Comparison of ENCODE assay signal across 15 cellular contexts in genomic region chr16:29009050-29009837, GRCh38. TPM values are rescaled to one million over a fixed set of nuclear protein-coding genes. Genes with fewer than 3 reads are reported as not detected.
DNase-seq lines count a peak whose midpoint lies in the region; ATAC-seq, FAIRE-seq and TF ChIP-seq lines count a peak whose summit lies in the region.
"Had no signal": no experiment of that assay in that cellular context is flagged by ENCODE, and none has a peak within 500 bp of the region (broad histone marks: within the 10 kb centered on the region; RNA-seq: fewer than 3 reads in every experiment).

No MANE protein-coding gene starts in this region.

- H2AFZ ChIP-seq in K562 (ENCODE audit: low read depth, low read length), result peak overlapping the region; percentile 87
- H2AFZ ChIP-seq: hepatocyte had no signal

- in situ Hi-C loops in K562 (cut with MboI), result no loop called here

- peak overlapping the region; percentile 89 to 91 for H3K9ac ChIP-seq in K562 (ENCODE audit: insufficient read depth in 1 of 2, low read depth in 2 of 2, low read length in 2 of 2)

- DNase-seq in activated naive CD4-positive, alpha-beta T cell treated with Interleukin-2 at 50 U/mL for 16 hours, result peak; percentile 45
- no peak for DNase-seq in activated naive CD4-positive, alpha-beta T cell (lab: John Stamatoyannopoulos, UW)
- DNase-seq in activated CD4-positive, alpha-beta T cell treated with anti-CD3 and anti-CD28 coated beads for 48 hours, result peak; percentile 60
- DNase-seq in K562 (ENCODE audit: extremely low read depth in 1 of 4, low spot score in 3 of 4), result peak; percentile 94 to 98 (median 95)
- DNase-seq: ACHN, cerebellar nuclear complex, left ventricle myocardium inferior, MM.1S, NCI-H226 had no signal

- H3K79me2 ChIP-seq in K562 (ENCODE audit: control insufficient read depth, insufficient read depth, low read length), result no peaks in the 10 kb centered on the region
- H3K79me2 ChIP-seq: hepatocyte had no signal

- no TSS peak for BruUV-seq in K562 (replicated peaks; lab: Mats Ljungman, UMichigan)

- H3K27ac ChIP-seq in K562 (ENCODE audit: extremely low read depth, low read depth, low read length), result peak overlapping the region; percentile 100
- H3K27ac ChIP-seq in thymus (ENCODE audit: low read depth), result peak overlapping the region; percentile 93
- H3K27ac ChIP-seq: epithelial cell of prostate, hepatocyte, left ventricle myocardium inferior had no signal

- H3K4me1 ChIP-seq in K562 (replicated peaks in 1 of 2; ENCODE audit: control insufficient read depth in 2 of 2, insufficient read depth in 2 of 2, low read length in 2 of 2) (peaks cover 55 to 56% of the 10 kb centered on the region in 2 experiments), thymus (ENCODE audit: control insufficient read depth, insufficient read depth, low read length) (peaks cover 42% of the 10 kb centered on the region)
- H3K4me1 ChIP-seq: left ventricle myocardium inferior had no signal

- peak overlapping the region; percentile 94 for H3K4me2 ChIP-seq in K562 (ENCODE audit: insufficient read depth, low read length)
- H3K4me2 ChIP-seq: hepatocyte had no signal

- CTCF ChIA-PET in K562 (lab: Yijun Ruan, JAX; ENCODE audit: low intra/inter-chr PET ratio), result no interaction called here

- peak; percentile 90 for ATAC-seq in K562
- no peak for ATAC-seq in HG03280 (IDR thresholded peaks at IDR 0.05; ENCODE audit: unreplicated experiment)
- no peak for ATAC-seq in GM18907 (IDR thresholded peaks at IDR 0.05; ENCODE audit: unreplicated experiment)
- no peak for ATAC-seq in GM18873 (IDR thresholded peaks at IDR 0.05; ENCODE audit: low FRiP score, unreplicated experiment)

- no peak for TF ChIP-seq CTCF in K562 (IDR thresholded peaks at IDR 0.05 in 2 of 3, conservative IDR thresholded peaks at IDR 0.05 in 1 of 3; ENCODE audit: insufficient read depth in 2 of 3, low read depth in 1 of 3, low read length in 3 of 3)

- H3K36me3 ChIP-seq in K562 (ENCODE audit: control insufficient read depth, insufficient read depth, low read length) (no peaks in the 10 kb centered on the region), thymus (ENCODE audit: control insufficient read depth, insufficient read depth) (no peaks in the 10 kb centered on the region)
- H3K36me3 ChIP-seq: left ventricle myocardium inferior had no signal

- no peaks in the 10 kb centered on the region for H3K27me3 ChIP-seq in K562 (ENCODE audit: control insufficient read depth in 2 of 2, insufficient read depth in 2 of 2, low read length in 2 of 2)
- no peaks in the 10 kb centered on the region for H3K27me3 ChIP-seq in thymus (ENCODE audit: control insufficient read depth, insufficient read depth)
- H3K27me3 ChIP-seq: hepatocyte had no signal

- intact Hi-C loops in K562 (cut with micrococcal nuclease), result no loop called here

- H3K9me3 ChIP-seq in K562 (replicated peaks; ENCODE audit: control insufficient read depth, insufficient read depth, low read depth, low read length) (no peaks in the 10 kb centered on the region), thymus (ENCODE audit: control insufficient read depth) (no peaks in the 10 kb centered on the region)
- H3K9me3 ChIP-seq: left ventricle myocardium inferior had no signal

- H3K4me3 ChIP-seq in K562 (peak overlapping the region; percentile 21; the same call in 1 of the 2 replicates), thymus (ENCODE audit: low read length) (no peak overlapping the region)
- H3K4me3 ChIP-seq: hepatocyte, left ventricle myocardium inferior had no signal

- H3K9me1 ChIP-seq in K562 (ENCODE audit: control insufficient read depth, insufficient read depth, low read length), result no peaks in the 10 kb centered on the region

- TF ChIP-seq RAD21 in K562 (CRISPR knock-in tag; conservative IDR thresholded peaks at IDR 0.05 in 1 of 2, IDR thresholded peaks at IDR 0.05 in 1 of 2), result 0 out of 4 replicates have a peak, but pooled peaks of 1 of the 2 experiments have one; percentile 5

- WGBS in K562 (ENCODE audit: insufficient coverage, low coverage, missing lambda C conversion rate), result under 1% methylated on average over 9 of the region's 14 CpGs
- 35% methylated on average over 14 of the region's 14 CpGs for WGBS in thymus

- POLR2A ChIA-PET in K562 (lab: Yijun Ruan, JAX), result interaction anchor here (0.9 to 2.6 kb wide), 2 partner anchors 9 to 11 kb away, joined by 4 to 16 read pairs; no protein-coding TSS in a partner anchor

- peak; percentile 88 for TF ChIP-seq POLR2A in K562 (conservative IDR thresholded peaks at IDR 0.05)

- peak; percentile 95 for TF ChIP-seq EP300 in K562 (IDR thresholded peaks at IDR 0.05; ENCODE audit: low read length)

- peak; percentile 94 for FAIRE-seq in K562 (lab: Jason Lieb, UNC)

- H4K20me1 ChIP-seq in K562 (replicated peaks; ENCODE audit: control insufficient read depth, insufficient read depth, low read length), result no peaks in the 10 kb centered on the region

TF ChIP-seq in K562, 482 proteins besides CTCF, POLR2A, EP300 and RAD21 (continues in another document):
- TF ChIP-seq SAFB2 (IDR thresholded peaks at IDR 0.05; ENCODE audit: borderline replicate concordance, low read depth, low read length, severe bottlenecking) (no peak), ZBTB17 (CRISPR knock-in tag; IDR thresholded peaks at IDR 0.05) (peak; percentile 85), ATF4 (CRISPR knock-in tag; IDR thresholded peaks at IDR 0.05) (no peak)

RNA-seq across cellular contexts. Expression of gene LAT, which starts 24.4 kb away (rescaled TPM):
- total RNA-seq in K562 (2011; cell fraction: chromatin; rRNA removed; ENCODE audit: low replicate concordance), result 11.1 and 32.8 TPM in 2 replicates
- 20.5 and 21.2 TPM in 2 replicates for total RNA-seq in K562 (2011; cell fraction: nucleolus; rRNA removed)
- 12.8 and 19.2 TPM in 2 replicates for total RNA-seq in K562 (2011; cell fraction: nucleoplasm; rRNA removed)
- total RNA-seq in K562 (2014; rRNA removed) (0.95 and 2.1 TPM in 2 replicates), K562 (2014; rRNA removed; fragmentation: Illumina TruSeq; extraction: Trizol) (0.22 and 0.40 TPM in 2 replicates), K562 (2015; rRNA removed; fragmentation: Illumina TruSeq; extraction: Trizol) (2.0 and 2.3 TPM in 2 replicates), K562 (2021) (2.9 and 4.2 TPM in 2 replicates)
- polyA plus RNA-seq in K562 (2011; rRNA removed) (1.9 and 2.0 TPM in 2 replicates), K562 (2014; fragmentation: Illumina TruSeq; extraction: Trizol) (1.3 and 1.7 TPM in 2 replicates), K562 (2014; fragmentation: Nextera tagmentation; extraction: Ambion mirVana) (under 1 TPM; 0.59 to 0.63 TPM), K562 (2014; rRNA removed) (1.6 and 3.2 TPM in 2 replicates), thymus (239 TPM)
- polyA plus RNA-seq in K562 (2011; cell fraction: cytosol; rRNA removed), result 0.86 and 2.0 TPM in 2 replicates
- polyA plus RNA-seq in K562 (2011; cell fraction: nucleus; rRNA removed), result 22.2 and 50.9 TPM in 2 replicates
- 2.9 and 5.7 TPM in 2 replicates for polyA plus RNA-seq in K562 (2012)
- 0.24 and 0.25 TPM in 2 replicates for polyA minus RNA-seq in K562 (2011; rRNA and poly(A)+ RNA removed)
- polyA minus RNA-seq in K562 (2011; cell fraction: cytosol; rRNA and poly(A)+ RNA removed), result 0.29 TPM in 1 of 2 replicates, not detected in the other
- 2.2 and 3.0 TPM in 2 replicates for polyA minus RNA-seq in K562 (2011; cell fraction: nucleus; rRNA and poly(A)+ RNA removed)

RNA-seq across cellular contexts. Expression of gene SPNS1, which starts 34.7 kb away (rescaled TPM):
- 27.4 and 88.8 TPM in 2 replicates for total RNA-seq in K562 (2011; cell fraction: chromatin; rRNA removed; ENCODE audit: low replicate concordance)
- 112 and 138 TPM in 2 replicates for total RNA-seq in K562 (2011; cell fraction: nucleolus; rRNA removed)
- 66.3 and 72.9 TPM in 2 replicates for total RNA-seq in K562 (2011; cell fraction: nucleoplasm; rRNA removed)
- total RNA-seq in K562 (2014; rRNA removed) (37.8 and 48.4 TPM in 2 replicates), K562 (2014; rRNA removed; fragmentation: Illumina TruSeq; extraction: Trizol) (6.2 and 9.0 TPM in 2 replicates), K562 (2015; rRNA removed; fragmentation: Illumina TruSeq; extraction: Trizol) (13.7 and 16.3 TPM in 2 replicates), K562 (2021) (64.9 and 69.8 TPM in 2 replicates)
- polyA plus RNA-seq in K562 (2011; rRNA removed) (12.3 and 20.6 TPM in 2 replicates), K562 (2014; fragmentation: Illumina TruSeq; extraction: Trizol) (22.2 and 38.7 TPM in 2 replicates), K562 (2014; fragmentation: Nextera tagmentation; extraction: Ambion mirVana) (1 to 10 TPM in 1 of 2 experiments, under 1 TPM in 1; 0.58 to 2.9 TPM), K562 (2014; rRNA removed) (37.8 and 40.6 TPM in 2 replicates), thymus (75.1 TPM)
- 18.6 and 53.9 TPM in 2 replicates for polyA plus RNA-seq in K562 (2011; cell fraction: cytosol; rRNA removed)
- 31.4 and 74.3 TPM in 2 replicates for polyA plus RNA-seq in K562 (2011; cell fraction: nucleus; rRNA removed)
- polyA plus RNA-seq in K562 (2012), result 47.4 and 49.1 TPM in 2 replicates
- 13.2 and 15.6 TPM in 2 replicates for polyA minus RNA-seq in K562 (2011; rRNA and poly(A)+ RNA removed)
- polyA minus RNA-seq in K562 (2011; cell fraction: cytosol; rRNA and poly(A)+ RNA removed), result 22.8 and 23.5 TPM in 2 replicates
- 7.0 and 9.0 TPM in 2 replicates for polyA minus RNA-seq in K562 (2011; cell fraction: nucleus; rRNA and poly(A)+ RNA removed)

RNA-seq across cellular contexts. Expression of gene NFATC2IP, which starts 58.5 kb away (rescaled TPM):
- 277 and 436 TPM in 2 replicates for total RNA-seq in K562 (2011; cell fraction: chromatin; rRNA removed; ENCODE audit: low replicate concordance)
- 228 and 264 TPM in 2 replicates for total RNA-seq in K562 (2011; cell fraction: nucleolus; rRNA removed)
- 253 and 320 TPM in 2 replicates for total RNA-seq in K562 (2011; cell fraction: nucleoplasm; rRNA removed)
- 45.5 and 67.2 TPM in 2 replicates for total RNA-seq in K562 (2014; rRNA removed)
- total RNA-seq in K562 (2014; rRNA removed; fragmentation: Illumina TruSeq; extraction: Trizol), result 45.9 and 46.9 TPM in 2 replicates
- 40.6 and 41.5 TPM in 2 replicates for total RNA-seq in K562 (2015; rRNA removed; fragmentation: Illumina TruSeq; extraction: Trizol)
- total RNA-seq in K562 (2021), result 49.2 and 54.3 TPM in 2 replicates
- polyA plus RNA-seq in K562 (2011; rRNA removed), result 100 and 106 TPM in 2 replicates
- 49.6 and 74.5 TPM in 2 replicates for polyA plus RNA-seq in K562 (2011; cell fraction: cytosol; rRNA removed)
- 240 and 326 TPM in 2 replicates for polyA plus RNA-seq in K562 (2011; cell fraction: nucleus; rRNA removed)
- polyA plus RNA-seq in K562 (2012), result 40.3 and 56.4 TPM in 2 replicates
- polyA plus RNA-seq in K562 (2014; fragmentation: Illumina TruSeq; extraction: Trizol), result 55.1 and 62.0 TPM in 2 replicates
- polyA plus RNA-seq in K562 (2014; fragmentation: Nextera tagmentation; extraction: Ambion mirVana), result 10 to 100 TPM; 15.6 to 16.1 TPM
- 73.7 and 80.9 TPM in 2 replicates for polyA plus RNA-seq in K562 (2014; rRNA removed)
- 54.5 TPM in 2 replicates for polyA minus RNA-seq in K562 (2011; rRNA and poly(A)+ RNA removed)
- polyA minus RNA-seq in K562 (2011; cell fraction: cytosol; rRNA and poly(A)+ RNA removed), result 15.4 and 21.7 TPM in 2 replicates
- 70.1 and 82.0 TPM in 2 replicates for polyA minus RNA-seq in K562 (2011; cell fraction: nucleus; rRNA and poly(A)+ RNA removed)
- 49.1 TPM for polyA plus RNA-seq in thymus

Comparison
In these comparisons a context has a peak if more than half of its experiments do, and no peak if none do; other contexts are left out.
1. DNase-seq: peak in activated naive CD4-positive, alpha-beta T cell treated with Interleukin-2 at 50 U/mL for 16 hours (single experiment), activated CD4-positive, alpha-beta T cell treated with anti-CD3 and anti-CD28 coated beads for 48 hours (single experiment) and K562 (4 of 4); none in activated naive CD4-positive, alpha-beta T cell (0 of 4).